Comparison of ENCODE assay signal across 17 cellular contexts in genomic region chr17:63420868-63421680, GRCh38. TPM values are rescaled to one million over a fixed set of nuclear protein-coding genes. Genes with fewer than 3 reads are reported as not detected.
DNase-seq lines count a peak whose midpoint lies in the region; ATAC-seq, FAIRE-seq and TF ChIP-seq lines count a peak whose summit lies in the region.
"Had no signal": no experiment of that assay in that cellular context is flagged by ENCODE, and none has a peak within 500 bp of the region (broad histone marks: within the 10 kb centered on the region; RNA-seq: fewer than 3 reads in every experiment).

No MANE protein-coding gene starts in this region.

- no peaks in the 10 kb centered on the region for H3K27me3 ChIP-seq in IMR-90 (ENCODE audit: control insufficient read depth, insufficient read depth, low read length)
- no peaks in the 10 kb centered on the region for H3K27me3 ChIP-seq in endothelial cell of umbilical vein (ENCODE audit: control insufficient read depth in 2 of 2, insufficient read depth in 2 of 2, low read length in 2 of 2)
- H3K27me3 ChIP-seq in upper lobe of right lung, result no peaks in the 10 kb centered on the region
- no peaks in the 10 kb centered on the region for H3K27me3 ChIP-seq in ovary
- H3K27me3 ChIP-seq: MG63 had no signal

- H3K9me1 ChIP-seq in IMR-90 (ENCODE audit: insufficient read depth, low read length), result no peaks in the 10 kb centered on the region; the same call in 1 of the 2 replicates
- H3K9me1 ChIP-seq in endothelial cell of umbilical vein (replicated peaks; ENCODE audit: control insufficient read depth, extremely low read depth, insufficient read depth, low read length), result no peaks in the 10 kb centered on the region

- no peak overlapping the region for H3K4ac ChIP-seq in IMR-90 (ENCODE audit: low read depth, low read length)

- H3K14ac ChIP-seq in IMR-90 (replicated peaks; ENCODE audit: low read depth, low read length), result no peak overlapping the region

- no peak overlapping the region for H3K4me3 ChIP-seq in IMR-90 (ENCODE audit: insufficient read depth, low read depth, low read length)
- no peak overlapping the region for H3K4me3 ChIP-seq in endothelial cell of umbilical vein (replicated peaks in 1 of 3; ENCODE audit: insufficient read depth in 1 of 3, low read depth in 1 of 3, low read length in 3 of 3)
- H3K4me3 ChIP-seq in upper lobe of right lung, result no peak overlapping the region
- no peak overlapping the region for H3K4me3 ChIP-seq in ovary
- H3K4me3 ChIP-seq: MG63 had no signal

- TF ChIP-seq EP300 in ovary (IDR thresholded peaks at IDR 0.05), result no peak

- H3K4me1 ChIP-seq in IMR-90 (ENCODE audit: control insufficient read depth, insufficient read depth, low read length), result no peaks in the 10 kb centered on the region
- H3K4me1 ChIP-seq in endothelial cell of umbilical vein (ENCODE audit: control insufficient read depth, extremely low read depth, insufficient read depth, low read length), result peaks cover 35% of the 10 kb centered on the region
- H3K4me1 ChIP-seq in upper lobe of right lung, result peaks cover 4% of the 10 kb centered on the region
- peaks cover 1% of the 10 kb centered on the region for H3K4me1 ChIP-seq in ovary (ENCODE audit: insufficient read depth)

- H3K4me2 ChIP-seq in IMR-90 (ENCODE audit: low read depth, low read length) (no peak overlapping the region), endothelial cell of umbilical vein (ENCODE audit: insufficient read depth, low read length) (no peak overlapping the region)

- TF ChIP-seq RAD21 in IMR-90 (IDR thresholded peaks at IDR 0.05; ENCODE audit: low read length), result no peak

- no peak overlapping the region for H2BK120ac ChIP-seq in IMR-90 (ENCODE audit: low read depth, low read length)

- H2BK20ac ChIP-seq in IMR-90 (ENCODE audit: low read depth, low read length), result no peak overlapping the region

- no peak overlapping the region for H2AK5ac ChIP-seq in IMR-90 (ENCODE audit: low read depth, low read length)

- intact Hi-C loops in IMR-90 (cut with micrococcal nuclease) (no loop called here), endothelial cell of umbilical vein (cut with micrococcal nuclease) (loop anchor here (1.0 kb wide), 1 partner anchor 29 kb away; no protein-coding TSS in a partner anchor), upper lobe of right lung (cut with DNase I) (no loop called here), ovary (cut with DNase I) (loop anchor here in 1 of 4 donors (5.0 kb wide), 1 partner anchor 191 kb away; no protein-coding TSS in a partner anchor)

- H3K27me3 Mint-ChIP-seq in activated CD8-positive, alpha-beta memory T cell treated with anti-CD3 and anti-CD28 coated beads, Interleukin-2, amount 10 ng/mL, durations not matched to agents 7 days and 5 days, result no peaks in the 10 kb centered on the region

- no peak overlapping the region for H2BK15ac ChIP-seq in IMR-90 (ENCODE audit: low read depth, low read length)

- TF ChIP-seq POLR2A in IMR-90 (IDR thresholded peaks at IDR 0.05; ENCODE audit: low read depth, low read length) (no peak), endothelial cell of umbilical vein (IDR thresholded peaks at IDR 0.05; ENCODE audit: low read depth, low read length) (no peak), ovary (IDR thresholded peaks at IDR 0.05) (no peak)

- no peaks in the 10 kb centered on the region for H3K36me3 Mint-ChIP-seq in activated CD8-positive, alpha-beta memory T cell treated with anti-CD3 and anti-CD28 coated beads, Interleukin-2, amount 10 ng/mL, durations not matched to agents 7 days and 5 days

- H3K9me3 Mint-ChIP-seq in activated CD8-positive, alpha-beta memory T cell treated with anti-CD3 and anti-CD28 coated beads, Interleukin-2, amount 10 ng/mL, durations not matched to agents 7 days and 5 days (ENCODE audit: low read depth), result no peaks in the 10 kb centered on the region
- H3K9me3 Mint-ChIP-seq: CD8-positive, alpha-beta T cell had no signal

- dilution Hi-C loops in IMR-90 (cut with HindIII; ENCODE audit: low sequenced_read_pairs, unreplicated experiment) (no loop called here), endothelial cell of umbilical vein (cut with MboI; ENCODE audit: extremely low pct_ligation_motif_present, low sequenced_read_pairs) (no loop called here)

- H2AK9ac ChIP-seq in IMR-90 (replicated peaks; ENCODE audit: low read depth, low read length, poor library complexity), result no peak overlapping the region

- no peak overlapping the region for H4K91ac ChIP-seq in IMR-90 (ENCODE audit: insufficient read depth, low read depth, low read length)

- peak overlapping the region; percentile 77 for H3K27ac Mint-ChIP-seq in activated CD8-positive, alpha-beta memory T cell treated with anti-CD3 and anti-CD28 coated beads, Interleukin-2, amount 10 ng/mL, durations not matched to agents 7 days and 5 days

- no peak overlapping the region for H4K8ac ChIP-seq in IMR-90 (ENCODE audit: low read depth in 2 of 2, low read length in 2 of 2)

- H3K56ac ChIP-seq in IMR-90 (ENCODE audit: extremely low read depth, insufficient read depth, low read length), result no peak overlapping the region

- H4K5ac ChIP-seq in IMR-90 (ENCODE audit: low read depth, low read length), result no peak overlapping the region

- H2BK5ac ChIP-seq in IMR-90 (ENCODE audit: low read depth, low read length, poor library complexity, severe bottlenecking), result no peak overlapping the region

- H3K9me3 ChIP-seq in IMR-90 (ENCODE audit: control insufficient read depth, insufficient read depth, low read length), result no peaks in the 10 kb centered on the region
- H3K9me3 ChIP-seq in endothelial cell of umbilical vein (replicated peaks; ENCODE audit: control insufficient read depth, insufficient read depth, low read length), result no peaks in the 10 kb centered on the region
- no peaks in the 10 kb centered on the region for H3K9me3 ChIP-seq in upper lobe of right lung
- no peaks in the 10 kb centered on the region for H3K9me3 ChIP-seq in ovary
- H3K9me3 ChIP-seq: MG63 had no signal

- TF ChIP-seq CTCF in IMR-90 (conservative IDR thresholded peaks at IDR 0.05; ENCODE audit: low read depth, low read length) (no peak), endothelial cell of umbilical vein (IDR thresholded peaks at IDR 0.05; ENCODE audit: extremely low read depth in 1 of 2, insufficient read depth in 1 of 2, low read depth in 1 of 2, low read length in 2 of 2) (no peak), upper lobe of right lung (IDR thresholded peaks at IDR 0.05) (no peak), ovary (IDR thresholded peaks at IDR 0.05) (no peak)

- CTCF ChIA-PET in activated CD8-positive, alpha-beta memory T cell treated with anti-CD3 and anti-CD28 coated beads, Interleukin-2, amount 10 ng/mL, durations not matched to agents 7 days and 5 days (lab: Charles Lee), result interaction anchor here (2.3 to 13.9 kb wide), 4 partner anchors 7 to 57 kb away, joined by 8 to 324 read pairs (median 28); partner anchors contain the start of gene ACE
- CTCF ChIA-PET in IMR-90 (lab: Yijun Ruan, JAX) (no interaction called here), endothelial cell of umbilical vein (lab: Charles Lee) (interaction anchor here (0.7 to 7.7 kb wide), 4 partner anchors 12 to 191 kb away, joined by 3 to 71 read pairs (median 7); no protein-coding TSS in a partner anchor)

- POLR2A ChIA-PET in IMR-90 (lab: Charles Lee; ENCODE audit: unreplicated experiment), result no interaction called here
- POLR2A ChIA-PET in endothelial cell of umbilical vein (lab: Charles Lee), result no interaction called here

- BruUV-seq in IMR-90 (replicated peaks; lab: Mats Ljungman, UMichigan), result TSS peak; percentile 8
- BruUV-seq in endothelial cell of umbilical vein (replicated peaks; lab: Mats Ljungman, UMichigan), result TSS peak; percentile 4

- peaks cover 28% of the 10 kb centered on the region for H3K4me1 Mint-ChIP-seq in activated CD8-positive, alpha-beta memory T cell treated with anti-CD3 and anti-CD28 coated beads, Interleukin-2, amount 10 ng/mL, durations not matched to agents 7 days and 5 days

- H4K20me1 ChIP-seq in IMR-90 (ENCODE audit: insufficient read depth, low read length), result 0 out of 2 replicates have a peak, but pooled peaks cover 4% of the 10 kb centered on the region
- H4K20me1 ChIP-seq in endothelial cell of umbilical vein (replicated peaks; ENCODE audit: control insufficient read depth, extremely low read depth, insufficient read depth, low read length), result no peaks in the 10 kb centered on the region

- H3K36me3 ChIP-seq in IMR-90 (ENCODE audit: control insufficient read depth, insufficient read depth, low read length) (peaks cover 63% of the 10 kb centered on the region), endothelial cell of umbilical vein (ENCODE audit: control insufficient read depth in 2 of 2, extremely low read depth in 1 of 2, insufficient read depth in 2 of 2, low read length in 2 of 2) (no peaks in the 10 kb centered on the region), upper lobe of right lung (peaks cover 27% of the 10 kb centered on the region), ovary (no peaks in the 10 kb centered on the region)

- H3K4me3 Mint-ChIP-seq in activated CD8-positive, alpha-beta memory T cell treated with anti-CD3 and anti-CD28 coated beads, Interleukin-2, amount 10 ng/mL, durations not matched to agents 7 days and 5 days, result no peak overlapping the region

- H2AFZ ChIP-seq in IMR-90 (replicated peaks; ENCODE audit: low read length, poor library complexity), result no peak overlapping the region
- peak overlapping the region; percentile 3 for H2AFZ ChIP-seq in endothelial cell of umbilical vein (ENCODE audit: low read depth, low read length)

- no peak overlapping the region for H3K9ac ChIP-seq in IMR-90 (ENCODE audit: low read depth, low read length)
- no peak overlapping the region for H3K9ac ChIP-seq in endothelial cell of umbilical vein (replicated peaks; ENCODE audit: extremely low read depth, insufficient read depth, low read length)

- in situ Hi-C loops in IMR-90 (cut with MboI; ENCODE audit: low sequenced_read_pairs), result loop anchor here (5.0 kb wide), 1 partner anchor 191 kb away; no protein-coding TSS in a partner anchor

- H3K79me2 ChIP-seq in endothelial cell of umbilical vein (ENCODE audit: control insufficient read depth, insufficient read depth, low read length), result no peaks in the 10 kb centered on the region

- 97% methylated on average over 15 of the region's 25 CpGs; no CpG with 5 or more reads in 1 of the 2 experiments for WGBS in IMR-90 (ENCODE audit: extremely low coverage in 2 of 2, insufficient read length in 1 of 2), 2 experiments
- WGBS in ovary, 3 donors, result 91 to 94% (median 92%) methylated on average over 25 of the region's 25 CpGs

- FAIRE-seq in endothelial cell of umbilical vein (lab: Jason Lieb, UNC), result no peak

- H3K18ac ChIP-seq in IMR-90 (ENCODE audit: low read depth, low read length), result no peak overlapping the region

- no peak overlapping the region for H3K23ac ChIP-seq in IMR-90 (ENCODE audit: low read depth, low read length)

- H3K79me1 ChIP-seq in IMR-90 (ENCODE audit: low read depth in 1 of 2, low read length in 2 of 2), result no peaks in the 10 kb centered on the region; a peak in 1 of 4 replicates

- no peak overlapping the region for H3K27ac ChIP-seq in IMR-90 (ENCODE audit: insufficient read depth, low read length)
- peak overlapping the region; percentile 61 for H3K27ac ChIP-seq in endothelial cell of umbilical vein (ENCODE audit: insufficient read depth, low read depth, low read length)
- H3K27ac ChIP-seq in upper lobe of right lung, result no peak overlapping the region
- no peak overlapping the region for H3K27ac ChIP-seq in ovary

- no peak for DNase-seq in activated CD8-positive, alpha-beta memory T cell treated with anti-CD3 and anti-CD28 coated beads, Interleukin-2, amount 10 ng/mL, durations not matched to agents 7 days and 5 days
- no peak for DNase-seq in activated CD8-positive, alpha-beta memory T cell treated with anti-CD3 and anti-CD28 coated beads for 24 hours
- DNase-seq in IMR-90 (no peak), endothelial cell of umbilical vein (ENCODE audit: low read depth, low spot score) (no peak), upper lobe of right lung (peak; percentile 51), ovary (no peak)
- no peak for DNase-seq in stimulated activated CD4-positive, alpha-beta T cell treated with anti-CD3 and anti-CD28 coated beads, Interleukin-15, amount 100 ng/mL, for 24 hours
- DNase-seq: AML-193; CD8-positive, alpha-beta T cell; MG63; NCI-H1105 treated with DMSO at 0.1 percent for 48 hours; NCI-H187; NCI-H69; NK-92 treated with Interleukin-12 subunit alpha and Interleukin-12 subunit beta, amount 100 ng/mL, for 24 hours; PC-3 had no signal

- no peak for ATAC-seq in activated CD8-positive, alpha-beta memory T cell treated with anti-CD3 and anti-CD28 coated beads, Interleukin-2, amount 10 ng/mL, durations not matched to agents 7 days and 5 days
- no peak for ATAC-seq in IMR-90 (ENCODE audit: low read depth)
- ATAC-seq in upper lobe of right lung, result no peak
- ATAC-seq in HG03439 (IDR thresholded peaks at IDR 0.05; ENCODE audit: unreplicated experiment), result no peak
- ATAC-seq: PC-3 had no signal

RNA-seq across cellular contexts. Expression of gene CYB561, which starts 25.0 kb away (rescaled TPM):
- total RNA-seq in activated CD8-positive, alpha-beta memory T cell treated with anti-CD3 and anti-CD28 coated beads, Interleukin-2, amount 10 ng/mL, durations not matched to agents 7 days and 5 days, result 10 to 100 TPM in 1 of 2 experiments, 1 to 10 TPM in 1; 2.2 to 13.6 TPM
- total RNA-seq in IMR-90 (2012; rRNA removed), result 1.1 and 2.5 TPM in 2 replicates
- 3.0 and 3.8 TPM in 2 replicates for polyA plus RNA-seq in IMR-90 (2012; rRNA removed)
- 1.8 and 5.0 TPM in 2 replicates for polyA plus RNA-seq in IMR-90 (2012; cell fraction: cytosol; rRNA removed)
- 2.9 and 8.1 TPM in 2 replicates for polyA plus RNA-seq in IMR-90 (2012; cell fraction: nucleus; rRNA removed; ENCODE audit: low replicate concordance)
- total RNA-seq in endothelial cell of umbilical vein, result 71.1 and 72.4 TPM in 2 replicates
- 34.9 and 45.1 TPM in 2 replicates for polyA plus RNA-seq in endothelial cell of umbilical vein
- polyA plus RNA-seq in endothelial cell of umbilical vein (2011; cell fraction: cytosol; rRNA removed), result 24.4 and 30.5 TPM in 2 replicates
- 61.1 and 63.6 TPM in 2 replicates for polyA plus RNA-seq in endothelial cell of umbilical vein (2011; cell fraction: nucleus; rRNA removed)
- polyA plus RNA-seq in endothelial cell of umbilical vein (2012), result 22.3 and 28.9 TPM in 2 replicates
- 68.6 and 78.0 TPM in 2 replicates for polyA minus RNA-seq in endothelial cell of umbilical vein
- polyA minus RNA-seq in endothelial cell of umbilical vein (2011; cell fraction: cytosol; rRNA and poly(A)+ RNA removed), result 21.5 TPM
- polyA minus RNA-seq in endothelial cell of umbilical vein (2011; cell fraction: nucleus; rRNA and poly(A)+ RNA removed), result 21.5 and 39.9 TPM in 2 replicates
- 55.5 TPM for total RNA-seq in upper lobe of right lung
- total RNA-seq in ovary, result 10 to 100 TPM in 6 of 7 donors, 1 to 10 TPM in 1; 9.3 to 43.8 (median 18.8) TPM
- polyA plus RNA-seq in ovary, result 10 to 100 TPM in 1 of 2 donors, 1 to 10 TPM in 1; 8.6 to 10.5 TPM

RNA-seq across cellular contexts. Expression of gene ACE, which starts 55.8 kb away (rescaled TPM):
- 1 to 10 TPM in 1 of 2 experiments, under 1 TPM in 1; 0.33 to 2.2 TPM for total RNA-seq in activated CD8-positive, alpha-beta memory T cell treated with anti-CD3 and anti-CD28 coated beads, Interleukin-2, amount 10 ng/mL, durations not matched to agents 7 days and 5 days
- 1.4 TPM in 2 replicates for total RNA-seq in IMR-90 (2012; rRNA removed)
- polyA plus RNA-seq in IMR-90 (2012; rRNA removed), result 3.5 and 5.8 TPM in 2 replicates
- 4.0 and 5.5 TPM in 2 replicates for polyA plus RNA-seq in IMR-90 (2012; cell fraction: cytosol; rRNA removed)
- 10.1 and 21.1 TPM in 2 replicates for polyA plus RNA-seq in IMR-90 (2012; cell fraction: nucleus; rRNA removed; ENCODE audit: low replicate concordance)
- total RNA-seq in endothelial cell of umbilical vein, result 207 and 226 TPM in 2 replicates
- polyA plus RNA-seq in endothelial cell of umbilical vein, result 63.4 and 72.3 TPM in 2 replicates
- polyA plus RNA-seq in endothelial cell of umbilical vein (2011; cell fraction: cytosol; rRNA removed), result 30.5 and 41.0 TPM in 2 replicates
- polyA plus RNA-seq in endothelial cell of umbilical vein (2011; cell fraction: nucleus; rRNA removed), result 187 and 256 TPM in 2 replicates
- 13.4 and 30.3 TPM in 2 replicates for polyA plus RNA-seq in endothelial cell of umbilical vein (2012)
- 81.2 and 84.6 TPM in 2 replicates for polyA minus RNA-seq in endothelial cell of umbilical vein
- not detected for polyA minus RNA-seq in endothelial cell of umbilical vein (2011; cell fraction: cytosol; rRNA and poly(A)+ RNA removed)
- 94.5 and 140 TPM in 2 replicates for polyA minus RNA-seq in endothelial cell of umbilical vein (2011; cell fraction: nucleus; rRNA and poly(A)+ RNA removed)
- 64.1 TPM for total RNA-seq in upper lobe of right lung
- total RNA-seq in ovary, result 1 to 10 TPM; 2.9 to 8.1 (median 5.1) TPM
- 1 to 10 TPM; 3.3 to 7.6 TPM for polyA plus RNA-seq in ovary
- total RNA-seq: H4 had no signal
